8 cellular contexts compared by ENCODE assay signal in genomic region chr2:171922230-171923022, GRCh38.
A peak's percentile ranks its signal among the peaks of the same experiment; 100 is the strongest.
DNase-seq lines count a peak whose midpoint lies in the region; ATAC-seq, FAIRE-seq and TF ChIP-seq lines count a peak whose summit lies in the region.

TSS of gene HAT1 (plus strand) at chr2:171922461. CDS start at chr2:171922501, 40 bp downstream.

- no peak for TF ChIP-seq CTCF in AG09319 (IDR thresholded peaks at IDR 0.05; ENCODE audit: low read depth, low read length)

- DNase-seq in AG09319 (ENCODE audit: extremely low read depth, low read depth) (peak; percentile 94), NCI-H446 treated with DMSO at 0.1 percent for 48 hours (lab: John Stamatoyannopoulos, UW) (peak; percentile 96), cerebellar cortex (ENCODE audit: low spot score) (peak; percentile 98)
- DNase-seq in stimulated activated CD4-positive, alpha-beta T cell treated with anti-CD3 and anti-CD28 coated beads, Interleukin-12 subunit alpha, Interleukin-12 subunit beta, amount 100 ng/mL, for 4 hours, result peak; percentile 97

- ATAC-seq in GM19035 (IDR thresholded peaks at IDR 0.05; ENCODE audit: unreplicated experiment) (peak; percentile 96), HG03354 (IDR thresholded peaks at IDR 0.05; ENCODE audit: poor library complexity, severe bottlenecking, unreplicated experiment) (peak; percentile 98)
- ATAC-seq in activated CD4-positive, CD25-positive, alpha-beta regulatory T cell treated with anti-CD3 and anti-CD28 coated beads, Interleukin-2, amount 50 U/mL, for 24 hours, result peak; percentile 97

- FAIRE-seq in islet of Langerhans (lab: Jason Lieb, UNC), result peak; percentile 36

Comparison
In these comparisons a context has a peak if more than half of its experiments do, and no peak if none do; other contexts are left out.
1. Peak in every context shown above with its lines: DNase-seq and ATAC-seq.